In genomic region chr13:73106513-73107214, GRCh38 we compare ENCODE assay signal across 17 cellular contexts. TPM values are rescaled to one million over a fixed set of nuclear protein-coding genes. Genes with fewer than 3 reads are reported as not detected.
DNase-seq lines count a peak whose midpoint lies in the region; ATAC-seq, FAIRE-seq and TF ChIP-seq lines count a peak whose summit lies in the region.
"Had no signal": no experiment of that assay in that cellular context is flagged by ENCODE, and none has a peak within 500 bp of the region (broad histone marks: within the 10 kb centered on the region; RNA-seq: fewer than 3 reads in every experiment).

No MANE protein-coding gene starts in this region.

- H3K27ac ChIP-seq in A549 (no peak overlapping the region), body of pancreas (peak overlapping the region; percentile 5 to 78 (median 54)), keratinocyte (ENCODE audit: control insufficient read depth, insufficient read depth, low read length) (no peak overlapping the region), pancreas (peak overlapping the region in 2 of 4 donors; percentile 69 to 74)

- no peak overlapping the region for H3K27ac Mint-ChIP-seq in MCF 10A (ENCODE audit: low read depth, unreplicated experiment)
- H3K27ac Mint-ChIP-seq: B cell, GM23338 had no signal

- H3K27me3 ChIP-seq in body of pancreas (no peaks in the 10 kb centered on the region), keratinocyte (ENCODE audit: control insufficient read depth, extremely low read depth, insufficient read depth, low read length) (no peaks in the 10 kb centered on the region), pancreas (no peaks in the 10 kb centered on the region)

- no peak for TF ChIP-seq POLR2A in A549 (IDR thresholded peaks at IDR 0.05; ENCODE audit: low read length)
- TF ChIP-seq POLR2A in body of pancreas (IDR thresholded peaks at IDR 0.05): no peak

- H3K4me3 ChIP-seq in A549: no peak overlapping the region
- H3K4me3 ChIP-seq in body of pancreas: no peak overlapping the region
- H3K4me3 ChIP-seq in keratinocyte (ENCODE audit: control insufficient read depth in 2 of 3, extremely low read depth in 1 of 3, insufficient read depth in 2 of 3, low read depth in 1 of 3, low read length in 3 of 3): no peak overlapping the region
- no peak overlapping the region for H3K4me3 ChIP-seq in pancreas
- H3K4me3 ChIP-seq: GM12878, GM23338, K562 had no signal

- FAIRE-seq in A549 (lab: Jason Lieb, UNC) (no peak), keratinocyte (lab: Jason Lieb, UNC) (no peak), pancreas (lab: Jason Lieb, UNC) (peak; percentile 17)
- FAIRE-seq: GM12878, K562 had no signal

- dilution Hi-C loops in keratinocyte (cut with MboI; ENCODE audit: extremely low pct_ligation_motif_present, low sequenced_read_pairs): no loop called here

- DNase-seq in A549 (ENCODE audit: low read depth in 1 of 2, low spot score in 1 of 2) (no peak), body of pancreas (peak in 2 of 4 donors; percentile 6 to 16), keratinocyte (ENCODE audit: low read depth, low spot score) (no peak), pancreas (no peak), DMS 273 treated with DMSO at 0.1 percent for 48 hours (lab: John Stamatoyannopoulos, UW) (no peak), MCF 10A (ENCODE audit: unreplicated experiment) (no peak)
- no peak for DNase-seq in NK-92 treated with Interleukin-12 subunit alpha and Interleukin-12 subunit beta, amount 100 ng/mL, for 24 hours (lab: John Stamatoyannopoulos, UW)
- DNase-seq: 8988T, GF-D8, MV-4-11, NCI-H1694 treated with DMSO at 0.1 percent for 48 hours, SHP77 treated with DMSO at 0.1 percent for 48 hours had no signal

- no peaks in the 10 kb centered on the region for H3K79me2 ChIP-seq in keratinocyte (ENCODE audit: control insufficient read depth, insufficient read depth, low read length)

- H3K9me3 Mint-ChIP-seq in MCF 10A (ENCODE audit: unreplicated experiment): no peaks in the 10 kb centered on the region
- H3K9me3 Mint-ChIP-seq: GM23338 had no signal

- H3K4me2 ChIP-seq in A549: 0 out of 3 replicates have a peak overlapping the region, but pooled peaks have one; percentile 5
- H3K4me2 ChIP-seq in keratinocyte (ENCODE audit: control insufficient read depth, extremely low read depth, insufficient read depth, low read depth, low read length): no peak overlapping the region
- H3K4me2 ChIP-seq: GM23338 had no signal

- no TSS peak for BruUV-seq in MCF 10A (replicated peaks; lab: Mats Ljungman, UMichigan)

- H3K4me1 ChIP-seq in A549: peaks cover 14% of the 10 kb centered on the region
- peaks cover 30% of the 10 kb centered on the region for H3K4me1 ChIP-seq in body of pancreas
- no peaks in the 10 kb centered on the region for H3K4me1 ChIP-seq in keratinocyte (ENCODE audit: control insufficient read depth, extremely low read depth, insufficient read depth, low read length)
- H3K4me1 ChIP-seq in pancreas: peaks cover 5 to 21% (median 15%) of the 10 kb centered on the region in 3 donors

- WGBS in A549 (ENCODE audit: missing lambda C conversion rate): 78% methylated on average over 11 of the region's 11 CpGs
- 45 to 48% methylated on average over 11 of the region's 11 CpGs for WGBS in body of pancreas, 2 donors
- 47 to 54% methylated on average over 11 of the region's 11 CpGs for WGBS in pancreas, 2 donors

- no peaks in the 10 kb centered on the region for H3K36me3 Mint-ChIP-seq in MCF 10A (ENCODE audit: insufficient read depth, unreplicated experiment)

- CTCF ChIA-PET in A549 (lab: Yijun Ruan, JAX): no interaction called here
- CTCF ChIA-PET in MCF 10A (lab: Yijun Ruan, JAX): no interaction called here

- no peaks in the 10 kb centered on the region for H3K27me3 Mint-ChIP-seq in MCF 10A (ENCODE audit: insufficient read depth, unreplicated experiment)
- H3K27me3 Mint-ChIP-seq: B cell had no signal

- H3K9me3 ChIP-seq in A549 (no peaks in the 10 kb centered on the region), body of pancreas (no peaks in the 10 kb centered on the region), keratinocyte (ENCODE audit: control insufficient read depth, low read depth, low read length) (no peaks in the 10 kb centered on the region), pancreas (no peaks in the 10 kb centered on the region)

- H3K36me3 ChIP-seq in body of pancreas (replicated peaks in 1 of 2; ENCODE audit: insufficient read depth in 1 of 2, low read depth in 2 of 2) (no peaks in the 10 kb centered on the region), keratinocyte (ENCODE audit: control insufficient read depth in 2 of 2, extremely low read depth in 1 of 2, insufficient read depth in 2 of 2, low read length in 2 of 2) (no peaks in the 10 kb centered on the region), pancreas (no peaks in the 10 kb centered on the region)

- intact Hi-C loops in body of pancreas (cut with DNase I) (no loop called here), pancreas (cut with DNase I) (no loop called here), MCF 10A (cut with micrococcal nuclease) (no loop called here)

- no peak for TF ChIP-seq RAD21 in A549 (conservative IDR thresholded peaks at IDR 0.05 in 1 of 2, IDR thresholded peaks at IDR 0.05 in 1 of 2)

- no peaks in the 10 kb centered on the region for H3K4me1 Mint-ChIP-seq in MCF 10A (ENCODE audit: insufficient read depth, unreplicated experiment)
- H3K4me1 Mint-ChIP-seq: B cell, GM23338 had no signal

- TF ChIP-seq CTCF in A549 (IDR thresholded peaks at IDR 0.05) (no peak), body of pancreas (IDR thresholded peaks at IDR 0.05) (no peak), keratinocyte (optimal IDR thresholded peaks at IDR 0.05 in 1 of 3, IDR thresholded peaks at IDR 0.05 in 1 of 3, conservative IDR thresholded peaks at IDR 0.05 in 1 of 3; ENCODE audit: extremely low read depth in 1 of 3, insufficient read depth in 2 of 3, low read length in 3 of 3) (no peak), pancreas (IDR thresholded peaks at IDR 0.05) (no peak), MCF 10A (IDR thresholded peaks at IDR 0.05; ENCODE audit: unreplicated experiment) (no peak)

- no peak overlapping the region for H3K9ac ChIP-seq in keratinocyte (ENCODE audit: control insufficient read depth, extremely low read depth, insufficient read depth, low read length)

- peak overlapping the region; percentile 2 for H2AFZ ChIP-seq in keratinocyte (ENCODE audit: control insufficient read depth, low read length)
- H2AFZ ChIP-seq: GM23338 had no signal

- H3K9me1 ChIP-seq in keratinocyte (ENCODE audit: control insufficient read depth, extremely low read depth, insufficient read depth, low read length): no peaks in the 10 kb centered on the region

- no peaks in the 10 kb centered on the region for H4K20me1 ChIP-seq in keratinocyte (ENCODE audit: control insufficient read depth, extremely low read depth, insufficient read depth, low read length)

- TF ChIP-seq EP300 in A549 (IDR thresholded peaks at IDR 0.05): no peak

- ATAC-seq in A549 (no peak), body of pancreas (peak; percentile 72), pancreas (peak; percentile 47 to 68 (median 65)), GM18511 (IDR thresholded peaks at IDR 0.05; ENCODE audit: unreplicated experiment) (no peak)
- ATAC-seq: GM12878, GM23338, K562 had no signal

- POLR2A ChIA-PET in A549 (lab: Yijun Ruan, JAX) (no interaction called here), MCF 10A (lab: Yijun Ruan, JAX) (interaction anchor here (0.9 to 1.0 kb wide), 2 partner anchors 11 to 25 kb away, joined by 3 to 4 read pairs; no protein-coding TSS in a partner anchor)

- no peak overlapping the region for H3K4me3 Mint-ChIP-seq in MCF 10A (ENCODE audit: unreplicated experiment)
- H3K4me3 Mint-ChIP-seq: B cell, GM23338 had no signal

TF ChIP-seq in A549, 52 proteins besides CTCF, POLR2A, EP300 and RAD21:
- no peak for TF ChIP-seq MAX (IDR thresholded peaks at IDR 0.05)
- TF ChIP-seq POLR2AphosphoS2 (conservative IDR thresholded peaks at IDR 0.05; ENCODE audit: low read length): no peak
- TF ChIP-seq HMGXB4 (CRISPR knock-in tag; IDR thresholded peaks at IDR 0.05; ENCODE audit: borderline replicate concordance): no peak
- no peak for TF ChIP-seq HEYL (CRISPR knock-in tag; IDR thresholded peaks at IDR 0.05)
- TF ChIP-seq HES2 (IDR thresholded peaks at IDR 0.05): no peak

RNA-seq across cellular contexts. Expression of gene KLF5, which starts 47.9 kb away (rescaled TPM):
- 83.5 and 101 TPM in 2 replicates for polyA plus RNA-seq in A549 (2011; rRNA removed)
- 36.0 and 53.4 TPM in 2 replicates for polyA plus RNA-seq in A549 (2012; cell fraction: cytosol; rRNA removed)
- polyA plus RNA-seq in A549 (2012; cell fraction: nucleus; rRNA removed): 36.0 and 38.1 TPM in 2 replicates
- polyA plus RNA-seq in A549 (2017; fragmentation: RNase III; extraction: RNeasy Plus Mini Kit Qiagen cat#74134 plus additional on column Dnase treatment): 31.8 to 48.7 TPM (median 34.4 TPM) in 3 replicates
- polyA minus RNA-seq in A549 (2011; rRNA and poly(A)+ RNA removed): 124 and 158 TPM in 2 replicates
- 10 to 100 TPM in 1 of 2 donors, 1 to 10 TPM in 1; 6.6 to 17.9 TPM for total RNA-seq in body of pancreas
- polyA plus RNA-seq in keratinocyte: 144 to 175 TPM (median 162 TPM) in 3 replicates
- polyA plus RNA-seq in keratinocyte (2011; ENCODE audit: low read depth): 58.1 TPM
- 85.1 and 128 TPM in 2 replicates for polyA plus RNA-seq in keratinocyte (2011; cell fraction: cytosol; rRNA removed)
- polyA plus RNA-seq in keratinocyte (2011; cell fraction: nucleus; rRNA removed): 225 and 256 TPM in 2 replicates
- 63.4 and 116 TPM in 2 replicates for polyA plus RNA-seq in keratinocyte (2012; ENCODE audit: low replicate concordance)
- 175 to 368 TPM (median 282 TPM) in 3 replicates for polyA minus RNA-seq in keratinocyte
- 100 TPM for polyA minus RNA-seq in keratinocyte (2011; cell fraction: cytosol; rRNA and poly(A)+ RNA removed)
- 146 and 228 TPM in 2 replicates for polyA minus RNA-seq in keratinocyte (2011; cell fraction: nucleus; rRNA and poly(A)+ RNA removed)
- 10 to 100 TPM in 2 of 6 donors, 1 to 10 TPM in 4; 3.9 to 18.2 (median 8.8) TPM for total RNA-seq in pancreas
- 1 to 10 TPM; 5.8 to 7.3 TPM for polyA plus RNA-seq in pancreas
- 197 and 226 TPM in 2 replicates for total RNA-seq in MCF 10A (2022)

Comparison
In these comparisons a context has a peak if more than half of its experiments do, and no peak if none do; other contexts are left out.
1. ATAC-seq: peak in body of pancreas (single experiment) and pancreas (4 of 4); none in A549 (0 of 2) and GM18511 (single experiment).
2. H3K27ac ChIP-seq: peak in body of pancreas (4 of 4); none in A549 (0 of 2) and keratinocyte (single experiment).
3. RNA of gene KLF5, which starts 47.9 kb away (total RNA-seq): 197 to 226 TPM in MCF 10A; 6.6 to 17.9 TPM in body of pancreas and 3.9 to 18.2 TPM in pancreas; every median in the first group is over 10 times any median in the second.